8 cellular contexts compared by ENCODE assay signal in genomic region chr2:25851740-25852503, GRCh38. TPM values are rescaled to one million over a fixed set of nuclear protein-coding genes. Genes with fewer than 3 reads are reported as not detected.
DNase-seq lines count a peak whose midpoint lies in the region; ATAC-seq and TF ChIP-seq lines count a peak whose summit lies in the region.

No MANE protein-coding gene starts in this region.

- DNase-seq in NCI-H1436 (lab: John Stamatoyannopoulos, UW) (peak; percentile 12), NCI-H1436 treated with DMSO at 0.1 percent for 48 hours (lab: John Stamatoyannopoulos, UW) (no peak), SKM-1 treated with dmso at 0.1 percent for 144 hours (lab: John Stamatoyannopoulos, UW; ENCODE audit: unreplicated experiment) (peak; percentile 86), left lobe of liver (ENCODE audit: low spot score) (no peak)
- peak; percentile 69 for DNase-seq in central memory CD4-positive, alpha-beta T cell

- H3K4me3 Mint-ChIP-seq in stimulated activated memory B cell treated with anti-CD40 and anti-IgM and Interleukin-4, amounts not matched to agents 10 μg/mL and 1 μg/mL and 100 μg/mL, for 72 hours, result peak overlapping the region; percentile 68

- no peak overlapping the region for H3K4me3 ChIP-seq in KMS-11 (IDR thresholded peaks at IDR 0.05; ENCODE audit: insufficient read depth, low read depth, low read length)

- peaks cover 35% of the 10 kb centered on the region for H3K4me1 Mint-ChIP-seq in stimulated activated memory B cell treated with anti-CD40 and anti-IgM and Interleukin-4, amounts not matched to agents 10 μg/mL and 1 μg/mL and 100 μg/mL, for 72 hours

- TF ChIP-seq CTCF in KMS-11 (conservative IDR thresholded peaks at IDR 0.05; ENCODE audit: low read depth, low read length), result peak; percentile 76

- no peaks in the 10 kb centered on the region for H3K27me3 ChIP-seq in KMS-11 (ENCODE audit: insufficient read depth, low read depth)

- peaks cover 15% of the 10 kb centered on the region; the same call in 1 of the 2 replicates for H3K79me2 ChIP-seq in KMS-11 (ENCODE audit: insufficient read depth, low read depth)

- H3K36me3 Mint-ChIP-seq in stimulated activated memory B cell treated with anti-CD40 and anti-IgM and Interleukin-4, amounts not matched to agents 10 μg/mL and 1 μg/mL and 100 μg/mL, for 72 hours, result peaks cover 6% of the 10 kb centered on the region

- H3K27me3 Mint-ChIP-seq in stimulated activated memory B cell treated with anti-CD40 and anti-IgM and Interleukin-4, amounts not matched to agents 10 μg/mL and 1 μg/mL and 100 μg/mL, for 72 hours, result no peaks in the 10 kb centered on the region

- peaks cover 4% of the 10 kb centered on the region for H3K9me3 Mint-ChIP-seq in stimulated activated memory B cell treated with anti-CD40 and anti-IgM and Interleukin-4, amounts not matched to agents 10 μg/mL and 1 μg/mL and 100 μg/mL, for 72 hours

- H3K36me3 ChIP-seq in KMS-11 (ENCODE audit: insufficient read depth), result no peaks in the 10 kb centered on the region

- ATAC-seq in GM21576 (IDR thresholded peaks at IDR 0.05; ENCODE audit: unreplicated experiment) (peak; percentile 75), left lobe of liver (peak; percentile 96)
- ATAC-seq in stimulated activated memory B cell treated with anti-CD40 and anti-IgM and Interleukin-4, amounts not matched to agents 10 μg/mL and 1 μg/mL and 100 μg/mL, for 72 hours, result peak; percentile 87

- H3K4me1 ChIP-seq in KMS-11 (ENCODE audit: low read depth, poor library complexity, severe bottlenecking), result peaks cover 27% of the 10 kb centered on the region

- no peaks in the 10 kb centered on the region for H4K20me1 ChIP-seq in KMS-11 (ENCODE audit: insufficient read depth)

- peak overlapping the region; percentile 32 for H3K27ac ChIP-seq in KMS-11

- 0 out of 2 replicates have a peak overlapping the region, but pooled peaks have one; percentile 7 for H3K9ac ChIP-seq in KMS-11

- H3K27ac Mint-ChIP-seq in stimulated activated memory B cell treated with anti-CD40 and anti-IgM and Interleukin-4, amounts not matched to agents 10 μg/mL and 1 μg/mL and 100 μg/mL, for 72 hours, result peak overlapping the region; percentile 71

- no peak overlapping the region for H2AFZ ChIP-seq in KMS-11 (ENCODE audit: low read depth)

- H3K4me2 ChIP-seq in KMS-11, result peak overlapping the region; percentile 52; the same call in 1 of the 2 replicates

RNA-seq across cellular contexts. Expression of gene ASXL2, which starts 26.4 kb away (rescaled TPM):
- total RNA-seq in left lobe of liver, result 11.0 TPM

Comparison
In these comparisons a context has a peak if more than half of its experiments do, and no peak if none do; other contexts are left out.
1. DNase-seq: peak in NCI-H1436 (single experiment), SKM-1 treated with dmso at 0.1 percent for 144 hours (single experiment) and central memory CD4-positive, alpha-beta T cell (single experiment); none in NCI-H1436 treated with DMSO at 0.1 percent for 48 hours (single experiment) and left lobe of liver (single experiment).
2. Peak in every context shown above with its lines, with median percentiles within 50 percentile points of each other: ATAC-seq.